In genomic region chr17:1399679-1400512, GRCh38 we compare ENCODE assay signal across 8 cellular contexts. TPM values are rescaled to one million over a fixed set of nuclear protein-coding genes. Genes with fewer than 3 reads are reported as not detected.
DNase-seq lines count a peak whose midpoint lies in the region; ATAC-seq lines count a peak whose summit lies in the region.

YWHAE (minus strand) TSS chr17:1400222; CDS start chr17:1400110, 112 bp downstream.

- peaks cover 25 to 29% (median 28%) of the 10 kb centered on the region in 3 donors for H3K4me1 Mint-ChIP-seq in IgD-negative memory B cell

- DNase-seq in DMS 273 (lab: John Stamatoyannopoulos, UW; ENCODE audit: unreplicated experiment) (peak; percentile 97), OCI-M2 (lab: John Stamatoyannopoulos, UW; ENCODE audit: unreplicated experiment) (peak; percentile 57), activated T-cell treated with anti-CD3 and anti-CD28 coated beads for 48 hours (ENCODE audit: low read depth) (peak; percentile 97), epithelial cell of prostate (ENCODE audit: low read depth, low spot score) (peak; percentile 61), mucosa of gallbladder (ENCODE audit: low spot score) (peak; percentile 97)
- peak; percentile 89 to 95 for DNase-seq in stimulated activated CD8-positive, alpha-beta memory T cell treated with anti-CD3 and anti-CD28 coated beads, Interleukin-4, amount 100 ng/mL, for 4 hours (ENCODE audit: low read depth in 2 of 2, low spot score in 1 of 2)

- no peaks in the 10 kb centered on the region for H3K27me3 Mint-ChIP-seq in IgD-negative memory B cell

- ATAC-seq in GM21529 (IDR thresholded peaks at IDR 0.05; ENCODE audit: unreplicated experiment), result peak; percentile 82

- H3K4me3 Mint-ChIP-seq in IgD-negative memory B cell, result peak within 1 kb of the TSS; percentile 98 to 100 (median 100)

- H3K36me3 Mint-ChIP-seq in IgD-negative memory B cell, result no peaks in the 10 kb centered on the region

- peak within 1 kb of the TSS; percentile 97 to 100 (median 98) for H3K27ac Mint-ChIP-seq in IgD-negative memory B cell

- H3K27ac ChIP-seq in epithelial cell of prostate, result peak within 1 kb of the TSS; percentile 87

- H3K9me3 Mint-ChIP-seq in IgD-negative memory B cell, result peaks cover 0 to 2% (median 0%) of the 10 kb centered on the region in 3 donors

RNA-seq across cellular contexts. Expression of gene YWHAE, which starts in this region (rescaled TPM):
- 54.4 TPM for polyA plus RNA-seq in IgD-negative memory B cell
- total RNA-seq in mucosa of gallbladder, result 384 TPM

Comparison
In these comparisons a context has a peak if more than half of its experiments do, and no peak if none do; other contexts are left out.
1. Peak in every context shown above with its lines: DNase-seq, ATAC-seq and H3K27ac ChIP-seq.